Comparison of ENCODE assay signal across 22 cellular contexts in the genomic region with DNA sequence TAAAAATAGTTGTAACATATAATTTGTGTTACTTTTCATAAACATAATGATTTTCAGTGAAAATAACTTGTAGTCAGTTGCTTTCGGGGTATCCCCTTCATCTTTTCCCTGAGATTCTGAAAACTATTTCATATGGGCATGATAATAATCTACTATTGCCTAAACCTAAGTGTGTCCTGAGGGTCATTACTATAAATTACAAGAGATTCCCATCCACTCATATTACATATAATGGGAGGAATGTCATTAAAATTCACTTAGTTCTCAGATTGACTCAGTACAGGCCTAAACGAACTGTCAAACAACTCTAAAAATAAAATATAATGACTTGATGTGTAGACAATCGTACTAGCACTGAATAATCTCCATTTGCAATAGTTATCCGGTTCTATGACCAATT.
"Had no signal": no experiment of that assay in that cellular context is flagged by ENCODE, and none has a peak within 500 bp of the region (broad histone marks: within the 10 kb centered on the region; RNA-seq: fewer than 3 reads in every experiment).

No MANE protein-coding gene starts in this region.

- ATAC-seq: activated CD4-positive, alpha-beta T cell treated with anti-CD3 and anti-CD28 coated beads for 36 hours; activated CD8-positive, alpha-beta memory T cell treated with anti-CD3 and anti-CD28 coated beads, Interleukin-2, amount 10 ng/mL, durations not matched to agents 7 days and 5 days; activated CD8-positive, alpha-beta T cell treated with anti-CD3 and anti-CD28 coated beads, Interleukin-2, amount 10 ng/mL, durations not matched to agents 7 days and 5 days; activated naive CD4-positive, alpha-beta T cell treated with anti-CD3 and anti-CD28 coated beads, Interleukin-2, amount 50 U/mL, for 72 hours had no signal

- DNase-seq: activated CD4-positive, alpha-beta memory T cell treated with anti-CD3 and anti-CD28 coated beads for 36 hours; activated CD4-positive, alpha-beta T cell treated with anti-CD3 and anti-CD28 coated beads for 36 hours; activated CD4-positive, alpha-beta T cell treated with anti-CD3 and anti-CD28 coated beads, Interleukin-2, amount 10 ng/mL, durations not matched to agents 24 days and 14 days; activated CD4-positive, CD25-positive, alpha-beta regulatory T cell; activated CD4-positive, CD25-positive, alpha-beta regulatory T cell treated with anti-CD3 and anti-CD28 coated beads, Interleukin-2, amount 50 U/mL, for 72 hours; activated CD8-positive, alpha-beta memory T cell treated with anti-CD3 and anti-CD28 coated beads, Interleukin-2, amount 10 ng/mL, durations not matched to agents 7 days and 5 days; activated CD8-positive, alpha-beta memory T cell treated with anti-CD3 and anti-CD28 coated beads, Interleukin-2, amount 50 U/mL, for 4 hours; activated CD8-positive, alpha-beta T cell treated with anti-CD3 and anti-CD28 coated beads, Interleukin-2, amount 10 ng/mL, durations not matched to agents 7 days and 5 days; activated effector memory CD4-positive, alpha-beta T cell treated with anti-CD3 and anti-CD28 coated beads, Interleukin-2, amount 50 U/mL, for 16 hours; activated naive CD4-positive, alpha-beta T cell treated with anti-CD3 and anti-CD28 coated beads, Interleukin-2, amount 10 ng/mL, durations not matched to agents 7 days and 5 days; activated naive CD8-positive, alpha-beta T cell treated with anti-CD3 and anti-CD28 coated beads, Interleukin-2, amount 10 ng/mL, durations not matched to agents 7 days and 5 days; activated T-cell treated with anti-CD3 and anti-CD28 coated beads, Interleukin-2, amount 50 U/mL, for 1 hour; activated T-cell treated with anti-CD3 and anti-CD28 coated beads, Interleukin-2, amount 50 U/mL, for 48 hours; central memory CD4-positive, alpha-beta T cell; cerebellar nuclear complex; colonic mucosa; effector CD8-positive, alpha-beta T cell; esophagus squamous epithelium; foreskin fibroblast; head of caudate nucleus; hypothalamus had no signal
